10 cellular contexts compared by ENCODE assay signal in genomic region chr12:121033625-121034349, GRCh38. TPM values are rescaled to one million over a fixed set of nuclear protein-coding genes. Genes with fewer than 3 reads are reported as not detected.
DNase-seq lines count a peak whose midpoint lies in the region; ATAC-seq and TF ChIP-seq lines count a peak whose summit lies in the region.
"Had no signal": no experiment of that assay in that cellular context is flagged by ENCODE, and none has a peak within 500 bp of the region (broad histone marks: within the 10 kb centered on the region; RNA-seq: fewer than 3 reads in every experiment).

No MANE protein-coding gene starts in this region.

- H4K91ac ChIP-seq in mesenchymal stem cell (ENCODE audit: low read length): peak overlapping the region; percentile 35

- no peak overlapping the region for H2AFZ ChIP-seq in ACC112 (ENCODE audit: low read length, unreplicated experiment)
- no peak overlapping the region for H2AFZ ChIP-seq in mesenchymal stem cell (ENCODE audit: low read depth, low read length)

- H3K4me1 ChIP-seq in ACC112 (ENCODE audit: control insufficient read depth, insufficient read depth, low read length, unreplicated experiment): peaks cover 37% of the 10 kb centered on the region
- peaks cover 10% of the 10 kb centered on the region for H3K4me1 ChIP-seq in mesenchymal stem cell (ENCODE audit: control insufficient read depth, insufficient read depth, low read depth, low read length)

- H3K4me3 Mint-ChIP-seq in activated T-cell treated with anti-CD3 and anti-CD28 coated beads, Interleukin-2, amount 50 U/mL, for 72 hours: peak overlapping the region; percentile 66 to 81

- peak; percentile 82 to 88 for ATAC-seq in activated T-cell treated with anti-CD3 and anti-CD28 coated beads, Interleukin-2, amount 50 U/mL, for 72 hours (replicated peaks in 1 of 2)
- no peak for ATAC-seq in HG02623 (IDR thresholded peaks at IDR 0.05; ENCODE audit: unreplicated experiment)
- no peak for ATAC-seq in left ventricle myocardium superior

- peaks cover 32% of the 10 kb centered on the region for H3K36me3 ChIP-seq in ACC112 (ENCODE audit: insufficient read depth, low read length)
- H3K36me3 ChIP-seq in mesenchymal stem cell (ENCODE audit: control insufficient read depth in 1 of 2, insufficient read depth in 2 of 2, low read depth in 1 of 2, low read length in 2 of 2): no peaks in the 10 kb centered on the region

- no peak overlapping the region for H3K23ac ChIP-seq in mesenchymal stem cell (ENCODE audit: low read length in 2 of 2)

- no peak overlapping the region for H3K9ac ChIP-seq in mesenchymal stem cell (ENCODE audit: low read length)

- no peak overlapping the region for H2AK5ac ChIP-seq in mesenchymal stem cell (ENCODE audit: low read length, severe bottlenecking)

- no peak overlapping the region for H2BK15ac ChIP-seq in mesenchymal stem cell (ENCODE audit: low read depth, poor library complexity, severe bottlenecking)

- H3K4me3 ChIP-seq in ACC112 (ENCODE audit: low read depth, low read length) (peak overlapping the region; percentile 87), NB4 (ENCODE audit: low read depth, low read length) (no peak overlapping the region), mesenchymal stem cell (ENCODE audit: insufficient read depth in 1 of 2, low read depth in 1 of 2, low read length in 2 of 2) (peak overlapping the region in 1 of 2 experiments; percentile 35)

- peak overlapping the region; percentile 54 for H3K27ac ChIP-seq in ACC112 (ENCODE audit: low read depth, low read length)
- H3K27ac ChIP-seq in mesenchymal stem cell (ENCODE audit: low read length, poor library complexity, severe bottlenecking): no peak overlapping the region

- no peaks in the 10 kb centered on the region for H3K36me3 Mint-ChIP-seq in activated T-cell treated with anti-CD3 and anti-CD28 coated beads, Interleukin-2, amount 50 U/mL, for 72 hours (ENCODE audit: insufficient read depth in 2 of 2)

- no peak overlapping the region for H2BK5ac ChIP-seq in mesenchymal stem cell (ENCODE audit: low read depth, low read length, poor library complexity, severe bottlenecking)

- no peaks in the 10 kb centered on the region for H3K9me3 ChIP-seq in mesenchymal stem cell (ENCODE audit: control insufficient read depth, low read length)

- TF ChIP-seq CTCF in NB4 (IDR thresholded peaks at IDR 0.05; ENCODE audit: low read depth, low read length): no peak

- H3K27me3 Mint-ChIP-seq in activated T-cell treated with anti-CD3 and anti-CD28 coated beads, Interleukin-2, amount 50 U/mL, for 72 hours (ENCODE audit: low read depth): no peaks in the 10 kb centered on the region

- WGBS in mesenchymal stem cell: 86% methylated on average over 9 of the region's 10 CpGs

- H2BK12ac ChIP-seq in mesenchymal stem cell (ENCODE audit: low read length in 2 of 2): no peak overlapping the region

- H3K4ac ChIP-seq in mesenchymal stem cell (ENCODE audit: low read depth in 1 of 2, low read length in 2 of 2): no peak overlapping the region

- TF ChIP-seq POLR2A in NB4 (IDR thresholded peaks at IDR 0.05; ENCODE audit: extremely low read depth, insufficient read length): no peak

- H3K27me3 ChIP-seq in ACC112 (ENCODE audit: insufficient read depth, low read length) (no peaks in the 10 kb centered on the region), mesenchymal stem cell (ENCODE audit: control insufficient read depth in 1 of 2, insufficient read depth in 1 of 2, low read length in 2 of 2) (peaks cover 0 to 6% of the 10 kb centered on the region in 2 experiments)

- H3K9me3 Mint-ChIP-seq in activated T-cell treated with anti-CD3 and anti-CD28 coated beads, Interleukin-2, amount 50 U/mL, for 72 hours: no peaks in the 10 kb centered on the region

- no peak overlapping the region for H3K4me2 ChIP-seq in mesenchymal stem cell (ENCODE audit: low read length, poor library complexity, severe bottlenecking)

- intact Hi-C loops in left ventricle myocardium superior (cut with micrococcal nuclease): no loop called here

- H2BK120ac ChIP-seq in mesenchymal stem cell (ENCODE audit: low read depth, low read length): no peak overlapping the region

- no peak overlapping the region for H3K18ac ChIP-seq in mesenchymal stem cell (ENCODE audit: low read depth in 1 of 2, low read length in 2 of 2)

- DNase-seq in NB4 (ENCODE audit: low read depth): peak; percentile 70
- DNase-seq in activated T-cell treated with anti-CD3 and anti-CD28 coated beads, Interleukin-2, amount 50 U/mL, for 72 hours: peak; percentile 67 to 79
- DNase-seq in mesenchymal stem cell: peak; percentile 18
- no peak for DNase-seq in pons (ENCODE audit: low spot score)
- DNase-seq in left ventricle myocardium superior: no peak
- no peak for DNase-seq in cerebellar cortex (ENCODE audit: low spot score)
- DNase-seq: DMS79, NCI-H1436 treated with DMSO at 0.1 percent for 48 hours had no signal

- no peak overlapping the region for H3K14ac ChIP-seq in mesenchymal stem cell (ENCODE audit: low read length in 2 of 2)

- peaks cover 63% of the 10 kb centered on the region for H3K4me1 Mint-ChIP-seq in activated T-cell treated with anti-CD3 and anti-CD28 coated beads, Interleukin-2, amount 50 U/mL, for 72 hours (ENCODE audit: low read depth)

- no peaks in the 10 kb centered on the region for H3K79me1 ChIP-seq in mesenchymal stem cell (replicated peaks; ENCODE audit: low read length, poor library complexity, severe bottlenecking)

- H4K8ac ChIP-seq in mesenchymal stem cell (ENCODE audit: low read length): no peak overlapping the region

- H3K79me2 ChIP-seq in ACC112 (ENCODE audit: control insufficient read depth, insufficient read depth, low read length, unreplicated experiment): peaks cover 55% of the 10 kb centered on the region

- peak overlapping the region; percentile 14 for H3K27ac Mint-ChIP-seq in activated T-cell treated with anti-CD3 and anti-CD28 coated beads, Interleukin-2, amount 50 U/mL, for 72 hours

RNA-seq across cellular contexts. Expression of gene OASL, which starts 5.3 kb away (rescaled TPM):
- total RNA-seq in activated T-cell treated with anti-CD3 and anti-CD28 coated beads, Interleukin-2, amount 50 U/mL, for 72 hours: 10 to 100 TPM; 13.6 to 45.1 TPM
- polyA plus RNA-seq in mesenchymal stem cell (2013, experiment 1 of 2): 0.03 TPM
- 0.01 TPM for polyA plus RNA-seq in mesenchymal stem cell (2013, experiment 2 of 2)
- 0.55 TPM for total RNA-seq in left ventricle myocardium superior

RNA-seq across cellular contexts. Expression of gene C12orf43, which starts 17.5 kb away (rescaled TPM):
- 10 to 100 TPM; 13.7 to 17.8 TPM for total RNA-seq in activated T-cell treated with anti-CD3 and anti-CD28 coated beads, Interleukin-2, amount 50 U/mL, for 72 hours
- polyA plus RNA-seq in mesenchymal stem cell (2013, experiment 1 of 2): 13.2 TPM
- 14.1 TPM for polyA plus RNA-seq in mesenchymal stem cell (2013, experiment 2 of 2)
- total RNA-seq in left ventricle myocardium superior: 8.7 TPM

RNA-seq across cellular contexts. Expression of gene HNF1A, which starts 55.4 kb away (rescaled TPM):
- total RNA-seq in activated T-cell treated with anti-CD3 and anti-CD28 coated beads, Interleukin-2, amount 50 U/mL, for 72 hours: not detected
- not detected for polyA plus RNA-seq in mesenchymal stem cell (2013, experiment 1 of 2)
- not detected for polyA plus RNA-seq in mesenchymal stem cell (2013, experiment 2 of 2)
- not detected for total RNA-seq in left ventricle myocardium superior

Comparison
In these comparisons a context has a peak if more than half of its experiments do, and no peak if none do; other contexts are left out.
1. DNase-seq: peak in NB4 (single experiment), activated T-cell treated with anti-CD3 and anti-CD28 coated beads, Interleukin-2, amount 50 U/mL, for 72 hours (2 of 2) and mesenchymal stem cell (single experiment); none in pons (single experiment), left ventricle myocardium superior (single experiment) and cerebellar cortex (single experiment).
2. ATAC-seq: peak in activated T-cell treated with anti-CD3 and anti-CD28 coated beads, Interleukin-2, amount 50 U/mL, for 72 hours (2 of 2); none in HG02623 (single experiment) and left ventricle myocardium superior (single experiment).